8 cellular contexts compared by ENCODE assay signal in the genomic region with DNA sequence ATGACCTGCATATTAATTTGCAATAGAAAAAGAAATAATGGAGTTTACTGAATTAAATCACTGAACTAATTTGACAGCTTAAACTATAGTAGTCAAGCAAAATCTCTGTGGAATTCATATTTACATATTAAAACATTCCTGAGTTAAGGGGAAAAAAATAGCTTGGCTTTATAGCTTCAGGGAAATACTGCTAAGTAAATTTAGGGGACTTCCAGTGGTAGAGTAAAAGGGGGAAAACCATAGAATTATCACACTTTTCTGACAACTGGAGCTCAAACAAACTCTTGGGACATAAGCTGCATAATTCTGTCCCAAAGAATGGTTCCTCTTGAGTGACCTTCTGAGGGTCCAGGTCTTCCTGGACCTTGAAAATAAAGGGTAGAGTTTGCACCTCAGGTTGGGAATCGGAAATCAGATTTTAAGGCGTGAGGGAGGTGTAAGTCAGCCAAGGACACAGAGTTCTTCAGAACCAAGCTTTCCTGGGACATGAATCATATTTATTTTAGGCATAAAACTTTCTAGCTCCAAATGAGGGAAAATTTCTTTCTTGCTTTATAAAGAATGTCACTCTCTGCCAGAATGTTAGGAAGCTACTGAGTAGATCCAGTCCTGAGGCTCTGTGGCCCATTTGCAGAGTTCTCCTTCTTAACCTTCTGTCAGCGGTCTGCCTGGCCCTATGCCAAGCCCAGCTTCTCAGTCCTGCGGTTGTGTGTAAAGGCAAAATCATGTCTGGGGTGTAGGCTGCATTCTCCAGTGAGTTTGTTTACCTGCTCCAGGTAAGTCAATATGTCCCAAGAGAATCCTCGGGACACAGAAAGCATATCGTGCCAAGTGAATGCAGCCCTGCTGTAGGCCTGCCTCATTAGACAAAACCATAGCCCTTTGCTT. TPM values are rescaled to one million over a fixed set of nuclear protein-coding genes. Genes with fewer than 3 reads are reported as not detected.
A peak's percentile ranks its signal among the peaks of the same experiment; 100 is the strongest.
DNase-seq lines count a peak whose midpoint lies in the region; ATAC-seq, FAIRE-seq and TF ChIP-seq lines count a peak whose summit lies in the region.

No MANE protein-coding gene starts in this region.

- H3K4me3 ChIP-seq in epithelial cell of esophagus (ENCODE audit: low read length), result no peak overlapping the region
- H3K4me3 ChIP-seq in ovary, result no peak overlapping the region

- no peaks in the 10 kb centered on the region for H3K9me3 Mint-ChIP-seq in WTC11
- H3K9me3 Mint-ChIP-seq in activated CD4-positive, alpha-beta T cell treated with anti-CD3 and anti-CD28 coated beads for 36 hours (ENCODE audit: low read depth), result no peaks in the 10 kb centered on the region

- no peak for TF ChIP-seq CTCF in epithelial cell of esophagus (IDR thresholded peaks at IDR 0.05; ENCODE audit: insufficient read depth, low read depth, low read length, missing control alignments)
- no peak for TF ChIP-seq CTCF in ovary (IDR thresholded peaks at IDR 0.05)
- no peak for TF ChIP-seq CTCF in D721Med (IDR thresholded peaks at IDR 0.05; ENCODE audit: insufficient read depth, missing control alignments)
- TF ChIP-seq CTCF in WTC11 (IDR thresholded peaks at IDR 0.05), result no peak

- intact Hi-C loops in ovary (cut with DNase I), result no loop called here
- intact Hi-C loops in activated CD4-positive, alpha-beta T cell treated with anti-CD3 and anti-CD28 coated beads for 36 hours (cut with DNase I, micrococcal nuclease), result no loop called here

- H3K36me3 ChIP-seq in ovary, result no peaks in the 10 kb centered on the region

- ATAC-seq in WTC11, result no peak
- ATAC-seq in activated CD4-positive, alpha-beta T cell treated with anti-CD3 and anti-CD28 coated beads for 36 hours, result no peak

- POLR2A ChIA-PET in WTC11 (lab: Charles Lee), result interaction anchor here (0.6 kb wide), 1 partner anchor 22 kb away, joined by 3 read pairs; no protein-coding TSS in a partner anchor
- POLR2A ChIA-PET in activated CD4-positive, alpha-beta T cell treated with anti-CD3 and anti-CD28 coated beads for 36 hours (lab: Charles Lee), result no interaction called here

- peak; percentile 94 for DNase-seq in DMS153 (lab: John Stamatoyannopoulos, UW)
- peak; percentile 91 for DNase-seq in NCI-H2171 treated with DMSO at 0.1 percent for 48 hours (lab: John Stamatoyannopoulos, UW)
- peak; percentile 74 for DNase-seq in epithelial cell of esophagus (ENCODE audit: low read depth)
- DNase-seq in ovary, result peak; percentile 60 to 80 (median 66)
- DNase-seq in NCI-H1694 treated with DMSO at 0.1 percent for 48 hours (lab: John Stamatoyannopoulos, UW), result no peak
- no peak for DNase-seq in D721Med (ENCODE audit: insufficient read length, low spot score)
- no peak for DNase-seq in WTC11 (ENCODE audit: low spot score)
- DNase-seq in activated CD4-positive, alpha-beta T cell treated with anti-CD3 and anti-CD28 coated beads for 36 hours, result no peak

- TF ChIP-seq EP300 in ovary (IDR thresholded peaks at IDR 0.05), result no peak

- no peaks in the 10 kb centered on the region for H3K27me3 ChIP-seq in ovary

- H3K27me3 Mint-ChIP-seq in WTC11 (ENCODE audit: low read depth), result no peaks in the 10 kb centered on the region
- H3K27me3 Mint-ChIP-seq in activated CD4-positive, alpha-beta T cell treated with anti-CD3 and anti-CD28 coated beads for 36 hours, result peaks cover 9% of the 10 kb centered on the region

- H3K27ac Mint-ChIP-seq in WTC11, result no peak overlapping the region
- no peak overlapping the region for H3K27ac Mint-ChIP-seq in activated CD4-positive, alpha-beta T cell treated with anti-CD3 and anti-CD28 coated beads for 36 hours

- TF ChIP-seq POLR2A in ovary (IDR thresholded peaks at IDR 0.05), result no peak

- 7 to 10% (median 7%) methylated on average over 6 of the region's 6 CpGs for WGBS in ovary, 3 donors

- no peak overlapping the region for H3K27ac ChIP-seq in ovary

- no peaks in the 10 kb centered on the region for H3K9me3 ChIP-seq in ovary

- no peaks in the 10 kb centered on the region for H3K36me3 Mint-ChIP-seq in WTC11
- H3K36me3 Mint-ChIP-seq in activated CD4-positive, alpha-beta T cell treated with anti-CD3 and anti-CD28 coated beads for 36 hours (ENCODE audit: low read depth), result no peaks in the 10 kb centered on the region

- H3K4me1 Mint-ChIP-seq in WTC11, result peaks cover 8% of the 10 kb centered on the region
- peaks cover 10% of the 10 kb centered on the region for H3K4me1 Mint-ChIP-seq in activated CD4-positive, alpha-beta T cell treated with anti-CD3 and anti-CD28 coated beads for 36 hours

- CTCF ChIA-PET in WTC11 (lab: Charles Lee), result interaction anchor here (0.7 to 2.3 kb wide), 4 partner anchors 9 to 99 kb away, joined by 3 to 13 read pairs (median 4); no protein-coding TSS in a partner anchor
- CTCF ChIA-PET in activated CD4-positive, alpha-beta T cell treated with anti-CD3 and anti-CD28 coated beads for 36 hours (lab: Charles Lee), result interaction anchor here (0.6 to 1.4 kb wide), 4 partner anchors 10 to 467 kb away, joined by 3 read pairs; no protein-coding TSS in a partner anchor

- H3K4me3 Mint-ChIP-seq in WTC11, result no peak overlapping the region
- no peak overlapping the region for H3K4me3 Mint-ChIP-seq in activated CD4-positive, alpha-beta T cell treated with anti-CD3 and anti-CD28 coated beads for 36 hours

- H3K4me1 ChIP-seq in ovary (ENCODE audit: insufficient read depth), result no peaks in the 10 kb centered on the region

- FAIRE-seq in D721Med (lab: Jason Lieb, UNC), result no peak

TF ChIP-seq in WTC11, 78 proteins besides CTCF, POLR2A, EP300 and RAD21 (continues in another document):
- TF ChIP-seq, protein P1, sequence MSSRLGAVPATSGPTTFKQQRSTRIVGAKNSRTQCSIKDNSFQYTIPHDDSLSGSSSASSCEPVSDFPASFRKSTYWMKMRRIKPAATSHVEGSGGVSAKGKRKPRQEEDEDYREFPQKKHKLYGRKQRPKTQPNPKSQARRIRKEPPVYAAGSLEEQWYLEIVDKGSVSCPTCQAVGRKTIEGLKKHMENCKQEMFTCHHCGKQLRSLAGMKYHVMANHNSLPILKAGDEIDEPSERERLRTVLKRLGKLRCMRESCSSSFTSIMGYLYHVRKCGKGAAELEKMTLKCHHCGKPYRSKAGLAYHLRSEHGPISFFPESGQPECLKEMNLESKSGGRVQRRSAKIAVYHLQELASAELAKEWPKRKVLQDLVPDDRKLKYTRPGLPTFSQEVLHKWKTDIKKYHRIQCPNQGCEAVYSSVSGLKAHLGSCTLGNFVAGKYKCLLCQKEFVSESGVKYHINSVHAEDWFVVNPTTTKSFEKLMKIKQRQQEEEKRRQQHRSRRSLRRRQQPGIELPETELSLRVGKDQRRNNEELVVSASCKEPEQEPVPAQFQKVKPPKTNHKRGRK (CRISPR knock-in tag; IDR thresholded peaks at IDR 0.05; ENCODE audit: borderline replicate concordance), result no peak
- TF ChIP-seq SOX15 (CRISPR knock-in tag; IDR thresholded peaks at IDR 0.05), result no peak
- TF ChIP-seq, protein P2, sequence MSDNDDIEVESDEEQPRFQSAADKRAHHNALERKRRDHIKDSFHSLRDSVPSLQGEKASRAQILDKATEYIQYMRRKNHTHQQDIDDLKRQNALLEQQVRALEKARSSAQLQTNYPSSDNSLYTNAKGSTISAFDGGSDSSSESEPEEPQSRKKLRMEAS (CRISPR knock-in tag; IDR thresholded peaks at IDR 0.05), result no peak
- TF ChIP-seq, protein P3, sequence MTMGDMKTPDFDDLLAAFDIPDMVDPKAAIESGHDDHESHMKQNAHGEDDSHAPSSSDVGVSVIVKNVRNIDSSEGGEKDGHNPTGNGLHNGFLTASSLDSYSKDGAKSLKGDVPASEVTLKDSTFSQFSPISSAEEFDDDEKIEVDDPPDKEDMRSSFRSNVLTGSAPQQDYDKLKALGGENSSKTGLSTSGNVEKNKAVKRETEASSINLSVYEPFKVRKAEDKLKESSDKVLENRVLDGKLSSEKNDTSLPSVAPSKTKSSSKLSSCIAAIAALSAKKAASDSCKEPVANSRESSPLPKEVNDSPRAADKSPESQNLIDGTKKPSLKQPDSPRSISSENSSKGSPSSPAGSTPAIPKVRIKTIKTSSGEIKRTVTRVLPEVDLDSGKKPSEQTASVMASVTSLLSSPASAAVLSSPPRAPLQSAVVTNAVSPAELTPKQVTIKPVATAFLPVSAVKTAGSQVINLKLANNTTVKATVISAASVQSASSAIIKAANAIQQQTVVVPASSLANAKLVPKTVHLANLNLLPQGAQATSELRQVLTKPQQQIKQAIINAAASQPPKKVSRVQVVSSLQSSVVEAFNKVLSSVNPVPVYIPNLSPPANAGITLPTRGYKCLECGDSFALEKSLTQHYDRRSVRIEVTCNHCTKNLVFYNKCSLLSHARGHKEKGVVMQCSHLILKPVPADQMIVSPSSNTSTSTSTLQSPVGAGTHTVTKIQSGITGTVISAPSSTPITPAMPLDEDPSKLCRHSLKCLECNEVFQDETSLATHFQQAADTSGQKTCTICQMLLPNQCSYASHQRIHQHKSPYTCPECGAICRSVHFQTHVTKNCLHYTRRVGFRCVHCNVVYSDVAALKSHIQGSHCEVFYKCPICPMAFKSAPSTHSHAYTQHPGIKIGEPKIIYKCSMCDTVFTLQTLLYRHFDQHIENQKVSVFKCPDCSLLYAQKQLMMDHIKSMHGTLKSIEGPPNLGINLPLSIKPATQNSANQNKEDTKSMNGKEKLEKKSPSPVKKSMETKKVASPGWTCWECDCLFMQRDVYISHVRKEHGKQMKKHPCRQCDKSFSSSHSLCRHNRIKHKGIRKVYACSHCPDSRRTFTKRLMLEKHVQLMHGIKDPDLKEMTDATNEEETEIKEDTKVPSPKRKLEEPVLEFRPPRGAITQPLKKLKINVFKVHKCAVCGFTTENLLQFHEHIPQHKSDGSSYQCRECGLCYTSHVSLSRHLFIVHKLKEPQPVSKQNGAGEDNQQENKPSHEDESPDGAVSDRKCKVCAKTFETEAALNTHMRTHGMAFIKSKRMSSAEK (CRISPR knock-in tag; IDR thresholded peaks at IDR 0.05; ENCODE audit: borderline replicate concordance), result no peak
- no peak for TF ChIP-seq FOXP1 (CRISPR knock-in tag; IDR thresholded peaks at IDR 0.05; ENCODE audit: borderline replicate concordance)

RNA-seq across cellular contexts. Expression of gene CCNI, which starts 28.9 kb away (rescaled TPM):
- 100 to 1,000 TPM; 220 to 564 (median 355) TPM for total RNA-seq in ovary
- 100 to 1,000 TPM; 296 to 772 TPM for polyA plus RNA-seq in ovary
- 213 to 253 TPM (median 248 TPM) in 3 replicates for total RNA-seq in WTC11 (2021)
- 100 to 1,000 TPM; 226 to 230 TPM for total RNA-seq in activated CD4-positive, alpha-beta T cell treated with anti-CD3 and anti-CD28 coated beads for 36 hours

RNA-seq across cellular contexts. Expression of gene CCNG2, which starts 52.4 kb away (rescaled TPM):
- 10 to 100 TPM in 6 of 7 donors, 1 to 10 TPM in 1; 9.9 to 39.0 (median 19.7) TPM for total RNA-seq in ovary
- 10 to 100 TPM; 29.7 to 44.9 TPM for polyA plus RNA-seq in ovary
- total RNA-seq in WTC11 (2021), result 18.9 to 20.8 TPM (median 20.4 TPM) in 3 replicates
- 10 to 100 TPM; 25.7 to 28.6 TPM for total RNA-seq in activated CD4-positive, alpha-beta T cell treated with anti-CD3 and anti-CD28 coated beads for 36 hours

Comparison
In these comparisons a context has a peak if more than half of its experiments do, and no peak if none do; other contexts are left out.
1. DNase-seq: peak in DMS153 (single experiment), NCI-H2171 treated with DMSO at 0.1 percent for 48 hours (single experiment), epithelial cell of esophagus (single experiment) and ovary (5 of 5); none in NCI-H1694 treated with DMSO at 0.1 percent for 48 hours (single experiment), D721Med (single experiment), WTC11 (single experiment) and activated CD4-positive, alpha-beta T cell treated with anti-CD3 and anti-CD28 coated beads for 36 hours (single experiment).